ENCODE assay signal across 18 cellular contexts in genomic region chr10:3729397-3729796, GRCh38. TPM values are rescaled to one million over a fixed set of nuclear protein-coding genes. Genes with fewer than 3 reads are reported as not detected.
DNase-seq lines count a peak whose midpoint lies in the region; ATAC-seq and TF ChIP-seq lines count a peak whose summit lies in the region.
"Had no signal": no experiment of that assay in that cellular context is flagged by ENCODE, and none has a peak within 500 bp of the region (broad histone marks: within the 10 kb centered on the region; RNA-seq: fewer than 3 reads in every experiment).

No MANE protein-coding gene starts in this region.

- DNase-seq in A172 (ENCODE audit: low spot score) (peak; percentile 63), HT1080 (ENCODE audit: low read depth) (peak; percentile 73), amniotic epithelial cell (ENCODE audit: low read depth) (peak; percentile 84), foreskin keratinocyte (peak in 1 of 2 donors; percentile 34), left colon (no peak), mucosa of gallbladder (ENCODE audit: low spot score) (no peak), NCI-H2029 treated with DMSO at 0.1 percent for 48 hours (lab: John Stamatoyannopoulos, UW) (no peak)
- DNase-seq: activated CD4-positive, alpha-beta memory T cell treated with anti-CD3 and anti-CD28 coated beads, Interleukin-2, amount 10 ng/mL, durations not matched to agents 7 days and 5 days; activated T-cell treated with anti-CD3 and anti-CD28 coated beads, Interleukin-2, amount 50 U/mL, for 72 hours; kidney glomerular epithelial cell; midbrain; NCI-H1048; NCI-H345; OCI-M1; ovary; stimulated activated CD4-positive, alpha-beta T cell treated with anti-CD3 and anti-CD28 coated beads, Interleukin-4, amount 100 ng/mL, for 4 hours; transverse colon had no signal

- H3K4me1 ChIP-seq in foreskin keratinocyte, result no peaks in the 10 kb centered on the region
- H3K4me1 ChIP-seq: transverse colon had no signal

- TF ChIP-seq CTCF in foreskin keratinocyte (conservative IDR thresholded peaks at IDR 0.05), result no peak

- no peak overlapping the region for H3K27ac ChIP-seq in foreskin keratinocyte
- H3K27ac ChIP-seq: ovary, transverse colon had no signal

- H3K27me3 ChIP-seq in foreskin keratinocyte, result no peaks in the 10 kb centered on the region
- H3K27me3 ChIP-seq: transverse colon had no signal

- intact Hi-C loops in left colon (cut with DNase I, micrococcal nuclease), result no loop called here

- ATAC-seq in foreskin keratinocyte (peak; percentile 16), left colon (no peak), HG03378 (IDR thresholded peaks at IDR 0.05; ENCODE audit: unreplicated experiment) (no peak)
- ATAC-seq: activated T-cell treated with anti-CD3 and anti-CD28 coated beads, Interleukin-2, amount 50 U/mL, for 72 hours had no signal

RNA-seq across cellular contexts. Expression of gene KLF6, which starts 55.6 kb away (rescaled TPM):
- total RNA-seq in A172 (2014; rRNA removed; shearing (Covaris generic)), result 20.3 and 20.4 TPM in 2 replicates
- 59.7 and 93.0 TPM in 2 replicates for total RNA-seq in HT1080 (2014; rRNA removed; shearing (Covaris generic))
- 75.1 and 87.5 TPM in 2 replicates for polyA plus RNA-seq in HT1080 (2015; cell fraction: cytosol; rRNA removed)
- polyA plus RNA-seq in HT1080 (2015; cell fraction: nucleus; rRNA removed), result 247 and 255 TPM in 2 replicates
- 133 and 156 TPM in 2 replicates for total RNA-seq in foreskin keratinocyte
- polyA plus RNA-seq in foreskin keratinocyte, result 42.0 and 42.5 TPM in 2 replicates
- 100 to 1,000 TPM; 359 to 434 TPM for total RNA-seq in left colon
- total RNA-seq in mucosa of gallbladder, result 165 TPM

Comparison
In these comparisons a context has a peak if more than half of its experiments do, and no peak if none do; other contexts are left out.
1. DNase-seq: peak in A172 (single experiment), HT1080 (single experiment) and amniotic epithelial cell (single experiment); none in left colon (0 of 2), mucosa of gallbladder (single experiment) and NCI-H2029 treated with DMSO at 0.1 percent for 48 hours (single experiment).